ENCODE assay signal across 24 cellular contexts in genomic region chr3:41972802-41973201, GRCh38.
"Had no signal": no experiment of that assay in that cellular context is flagged by ENCODE, and none has a peak within 500 bp of the region (broad histone marks: within the 10 kb centered on the region; RNA-seq: fewer than 3 reads in every experiment).

No MANE protein-coding gene starts in this region.

- H2AFZ ChIP-seq: neural progenitor cell, parathyroid adenoma had no signal

- H3K4me3 ChIP-seq: neural progenitor cell, ovary, psoas muscle, right lobe of liver, sigmoid colon, stomach, thoracic aorta, thyroid gland, tibial nerve, upper lobe of left lung, uterus had no signal

- H3K79me2 ChIP-seq: parathyroid adenoma had no signal

- H3K27ac ChIP-seq: neural progenitor cell, ovary, parathyroid adenoma, psoas muscle, right lobe of liver, sigmoid colon, stomach, thoracic aorta, thyroid gland, tibial nerve, upper lobe of left lung, uterus had no signal

- H3K4me2 ChIP-seq: neural progenitor cell had no signal

- DNase-seq: natural killer cell; occipital lobe; ovary; posterior cingulate gyrus; psoas muscle; right cardiac atrium; right lobe of liver; sigmoid colon; small intestine; stimulated activated CD4-positive, alpha-beta T cell treated with anti-CD3 and anti-CD28 coated beads, Interleukin-15, amount 100 ng/mL, for 24 hours; stimulated activated CD4-positive, alpha-beta T cell treated with anti-CD3 and anti-CD28 coated beads, Interleukin-2, amount 100 ng/mL, for 24 hours; stimulated activated CD4-positive, alpha-beta T cell treated with anti-CD3 and anti-CD28 coated beads, Interleukin-2, amount 100 ng/mL, for 48 hours; stimulated activated CD4-positive, alpha-beta T cell treated with anti-CD3 and anti-CD28 coated beads, Interleukin-4, amount 100 ng/mL, for 24 hours; stimulated activated naive B cell treated with anti-CD40 and anti-IgM and Interleukin-4, amounts not matched to agents 10 μg/mL and 1 μg/mL and 100 μg/mL, for 72 hours; stimulated activated naive CD4-positive, alpha-beta T cell treated with Interleukin-2 at 50 U/mL for 16 hours; stomach; thyroid gland; trophoblast cell; upper lobe of left lung; uterus had no signal

- H3K9me3 ChIP-seq: ovary, psoas muscle, right lobe of liver, sigmoid colon, stomach, thoracic aorta, thyroid gland, tibial nerve, upper lobe of left lung, uterus had no signal

- H3K27me3 ChIP-seq: neural progenitor cell, ovary, right lobe of liver, sigmoid colon, stomach, thyroid gland, tibial nerve, upper lobe of left lung, uterus had no signal

- H3K9ac ChIP-seq: neural progenitor cell, parathyroid adenoma had no signal

- H3K36me3 ChIP-seq: neural progenitor cell, ovary, right lobe of liver, sigmoid colon, stomach, thoracic aorta, thyroid gland, tibial nerve, upper lobe of left lung, uterus had no signal

- H3K4me1 ChIP-seq: neural progenitor cell, parathyroid adenoma, psoas muscle, right lobe of liver, sigmoid colon, stomach, thyroid gland, tibial nerve, uterus had no signal
